Comparison of ENCODE assay signal across 8 cellular contexts in genomic region chr11:112087212-112087611, GRCh38. TPM values are rescaled to one million over a fixed set of nuclear protein-coding genes. Genes with fewer than 3 reads are reported as not detected.
DNase-seq lines count a peak whose midpoint lies in the region; ATAC-seq and TF ChIP-seq lines count a peak whose summit lies in the region.

No MANE protein-coding gene starts in this region.

- no peak for DNase-seq in activated naive CD4-positive, alpha-beta T cell treated with anti-CD3 and anti-CD28 coated beads for 36 hours
- no peak for DNase-seq in activated naive CD4-positive, alpha-beta T cell (lab: John Stamatoyannopoulos, UW)
- DNase-seq in kidney epithelial cell (ENCODE audit: low read depth) (no peak), tibial nerve (ENCODE audit: low spot score in 2 of 2) (no peak), NCI-H1105 treated with DMSO at 0.1 percent for 48 hours (lab: John Stamatoyannopoulos, UW) (no peak)

- H3K27me3 ChIP-seq in kidney epithelial cell (ENCODE audit: control insufficient read depth, insufficient read depth, low read length) (no peaks in the 10 kb centered on the region), tibial nerve (no peaks in the 10 kb centered on the region)

- peaks cover 64% of the 10 kb centered on the region for H3K4me1 Mint-ChIP-seq in activated naive CD4-positive, alpha-beta T cell treated with anti-CD3 and anti-CD28 coated beads for 36 hours (ENCODE audit: low read depth)

- H3K27ac ChIP-seq in angular gyrus (ENCODE audit: low read depth, low read length) (peak overlapping the region; percentile 80), tibial nerve (peak overlapping the region; percentile 75 to 88 (median 83))

- H3K36me3 ChIP-seq in kidney epithelial cell (ENCODE audit: control insufficient read depth, insufficient read depth, low read length) (no peaks in the 10 kb centered on the region), tibial nerve (peaks cover 0 to 71% (median 24%) of the 10 kb centered on the region in 3 donors)

- TF ChIP-seq CTCF in kidney epithelial cell (IDR thresholded peaks at IDR 0.05; ENCODE audit: insufficient read depth, low read length, poor library complexity, severe bottlenecking) = no peak
- no peak for TF ChIP-seq CTCF in tibial nerve (IDR thresholded peaks at IDR 0.05)

- intact Hi-C loops in activated naive CD4-positive, alpha-beta T cell treated with anti-CD3 and anti-CD28 coated beads for 36 hours (cut with micrococcal nuclease) = loop anchor here (2.0 to 10.0 kb wide), 4 partner anchors 38 to 1688 kb away; partner anchors contain the start of genes CLDN25, PPP2R1B, SIK2 and ZW10

- no peaks in the 10 kb centered on the region for H3K9me3 ChIP-seq in tibial nerve

- CTCF ChIA-PET in activated naive CD4-positive, alpha-beta T cell treated with anti-CD3 and anti-CD28 coated beads for 36 hours (lab: Charles Lee) = interaction anchor here (0.9 to 2.8 kb wide), 5 partner anchors 13 to 156 kb away, joined by 3 to 13 read pairs (median 3); partner anchors contain the start of genes NKAPD1 and PIH1D2

- H3K36me3 Mint-ChIP-seq in activated naive CD4-positive, alpha-beta T cell treated with anti-CD3 and anti-CD28 coated beads for 36 hours (ENCODE audit: low read depth) = peaks cover 61% of the 10 kb centered on the region

- peaks cover 0 to 48% (median 23%) of the 10 kb centered on the region in 4 donors for H3K4me1 ChIP-seq in tibial nerve

- peak overlapping the region; percentile 93 for H3K27ac Mint-ChIP-seq in activated naive CD4-positive, alpha-beta T cell treated with anti-CD3 and anti-CD28 coated beads for 36 hours

- 19 to 20% methylated on average over 10 of the region's 10 CpGs for WGBS in tibial nerve, 2 donors

- H3K4me3 Mint-ChIP-seq in activated naive CD4-positive, alpha-beta T cell treated with anti-CD3 and anti-CD28 coated beads for 36 hours = peak overlapping the region; percentile 97

- TF ChIP-seq POLR2A in tibial nerve (IDR thresholded peaks at IDR 0.05) = no peak

- no peak for TF ChIP-seq EP300 in tibial nerve (IDR thresholded peaks at IDR 0.05)

- H3K4me3 ChIP-seq in kidney epithelial cell (ENCODE audit: low read depth, low read length) (peak overlapping the region; percentile 91), tibial nerve (peak overlapping the region; percentile 60 to 94 (median 78))

- H3K27me3 Mint-ChIP-seq in activated naive CD4-positive, alpha-beta T cell treated with anti-CD3 and anti-CD28 coated beads for 36 hours (ENCODE audit: low read depth) = no peaks in the 10 kb centered on the region

- H3K9me3 Mint-ChIP-seq in activated naive CD4-positive, alpha-beta T cell treated with anti-CD3 and anti-CD28 coated beads for 36 hours = no peaks in the 10 kb centered on the region

- ATAC-seq in GM19397 (IDR thresholded peaks at IDR 0.05; ENCODE audit: unreplicated experiment) (no peak), HG03571 (IDR thresholded peaks at IDR 0.05; ENCODE audit: unreplicated experiment) (no peak)

RNA-seq across cellular contexts. Expression of gene SDHD, which starts 0.5 kb away (rescaled TPM):
- total RNA-seq in activated naive CD4-positive, alpha-beta T cell treated with anti-CD3 and anti-CD28 coated beads for 36 hours = 100 to 1,000 TPM; 101 to 115 TPM
- total RNA-seq in kidney epithelial cell = 67.8 and 69.7 TPM in 2 replicates
- total RNA-seq in tibial nerve = 100 to 1,000 TPM in 1 of 4 donors, 10 to 100 TPM in 3; 69.5 to 103 (median 88.3) TPM

RNA-seq across cellular contexts. Expression of gene TIMM8B, which starts 0.7 kb away (rescaled TPM):
- total RNA-seq in activated naive CD4-positive, alpha-beta T cell treated with anti-CD3 and anti-CD28 coated beads for 36 hours = 10 to 100 TPM; 35.4 to 41.7 TPM
- 24.8 and 42.3 TPM in 2 replicates for total RNA-seq in kidney epithelial cell
- total RNA-seq in tibial nerve = 10 to 100 TPM; 16.7 to 27.9 (median 26.7) TPM

RNA-seq across cellular contexts. Expression of gene NKAPD1, which starts 13.1 kb away (rescaled TPM):
- 10 to 100 TPM; 14.8 to 19.6 TPM for total RNA-seq in activated naive CD4-positive, alpha-beta T cell treated with anti-CD3 and anti-CD28 coated beads for 36 hours
- total RNA-seq in kidney epithelial cell (17.0 and 21.7 TPM in 2 replicates), tibial nerve (10 to 100 TPM; 14.4 to 31.7 (median 17.2) TPM)

RNA-seq across cellular contexts. Expression of gene PIH1D2, which starts 13.4 kb away (rescaled TPM):
- total RNA-seq in activated naive CD4-positive, alpha-beta T cell treated with anti-CD3 and anti-CD28 coated beads for 36 hours = under 1 TPM; 0.35 to 0.50 TPM
- total RNA-seq in kidney epithelial cell = 0.92 and 1.4 TPM in 2 replicates
- 1 to 10 TPM; 2.2 to 7.2 (median 3.8) TPM for total RNA-seq in tibial nerve
